In the genomic region with DNA sequence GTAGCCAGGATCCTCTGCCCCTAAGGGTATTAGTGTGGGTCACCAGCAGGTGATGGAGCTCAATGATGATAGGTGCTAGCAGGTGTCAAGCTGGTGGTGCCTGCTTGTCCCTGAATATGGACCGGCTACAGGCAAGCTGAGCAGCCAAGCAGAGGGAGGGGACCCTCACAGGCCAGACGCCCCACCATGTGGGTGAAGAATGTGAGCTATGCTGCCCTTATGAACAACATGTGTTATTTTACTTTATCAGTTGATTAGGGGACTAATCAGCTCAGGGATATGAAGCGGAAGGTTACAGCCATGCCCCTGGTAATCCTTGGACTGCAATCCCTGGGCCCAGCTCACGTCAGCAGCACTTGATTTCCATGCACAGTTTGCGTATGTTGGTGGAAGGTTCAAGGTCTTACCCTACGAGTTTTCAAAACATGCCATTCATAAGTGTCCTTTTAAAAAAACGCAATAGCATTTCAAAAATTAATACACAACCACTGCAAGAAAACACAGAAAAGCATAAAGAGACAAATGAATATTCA, we compare ENCODE assay signal across 24 cellular contexts.
"Had no signal": no experiment of that assay in that cellular context is flagged by ENCODE, and none has a peak within 500 bp of the region (broad histone marks: within the 10 kb centered on the region; RNA-seq: fewer than 3 reads in every experiment).

No MANE protein-coding gene starts in this region.

- FAIRE-seq: endothelial cell of umbilical vein, keratinocyte had no signal

- H3K4me2 ChIP-seq: smooth muscle cell had no signal

- H3K4me1 ChIP-seq: gastrocnemius medialis, right lobe of liver had no signal

- H3K4me3 ChIP-seq: coronary artery, gastrocnemius medialis, lung, mucosa of descending colon, right lobe of liver, smooth muscle cell, suprapubic skin had no signal

- H3K27me3 ChIP-seq: gastrocnemius medialis, right lobe of liver, suprapubic skin had no signal

- H3K36me3 ChIP-seq: gastrocnemius medialis, right lobe of liver, suprapubic skin had no signal

- DNase-seq: dermis blood vessel endothelial cell; effector memory CD4-positive, alpha-beta T cell; erythroblast; foreskin fibroblast; gastrocnemius medialis; head of caudate nucleus; mucosa of descending colon; naive B cell; nucleus accumbens; retina; right lobe of liver; stimulated activated CD4-positive, alpha-beta T cell treated with anti-CD3 and anti-CD28 coated beads, Interleukin-12 subunit alpha, Interleukin-12 subunit beta, amount 100 ng/mL, for 4 hours; stimulated activated CD4-positive, alpha-beta T cell treated with anti-CD3 and anti-CD28 coated beads, Interleukin-1b, Interleukin-23, amount 100 ng/mL, for 48 hours; stimulated activated CD4-positive, alpha-beta T cell treated with anti-CD3 and anti-CD28 coated beads, Interleukin-4, amount 100 ng/mL, for 1 hour; stimulated activated CD8-positive, alpha-beta memory T cell treated with anti-CD3 and anti-CD28 coated beads, Interleukin-4, amount 100 ng/mL, for 48 hours; stimulated activated naive CD4-positive, alpha-beta T cell; stimulated activated naive CD8-positive, alpha-beta T cell treated with anti-CD3 and anti-CD28 coated beads, Interleukin-15, amount 100 ng/mL, for 72 hours; trophoblast cell had no signal

- H3K9me3 ChIP-seq: gastrocnemius medialis, mucosa of descending colon, right lobe of liver, suprapubic skin had no signal

- H3K27ac ChIP-seq: coronary artery, gastrocnemius medialis, right lobe of liver, suprapubic skin had no signal
